9 cellular contexts compared by ENCODE assay signal in genomic region chr2:239322414-239323086, GRCh38.
A peak's percentile ranks its signal among the peaks of the same experiment; 100 is the strongest.
DNase-seq lines count a peak whose midpoint lies in the region; ATAC-seq lines count a peak whose summit lies in the region.
"Had no signal": no experiment of that assay in that cellular context is flagged by ENCODE, and none has a peak within 500 bp of the region (broad histone marks: within the 10 kb centered on the region; RNA-seq: fewer than 3 reads in every experiment).

No MANE protein-coding gene starts in this region.

- POLR2A ChIA-PET in activated naive CD8-positive, alpha-beta T cell treated with anti-CD3 and anti-CD28 coated beads, Interleukin-2, amount 10 ng/mL, durations not matched to agents 7 days and 5 days (lab: Charles Lee), result interaction anchor here (0.9 to 4.4 kb wide), 19 partner anchors 9 to 79 kb away, joined by 3 to 56 read pairs (median 6); partner anchors contain the start of gene HDAC4

- no peaks in the 10 kb centered on the region for H3K9me3 Mint-ChIP-seq in activated naive CD8-positive, alpha-beta T cell treated with anti-CD3 and anti-CD28 coated beads, Interleukin-2, amount 10 ng/mL, durations not matched to agents 7 days and 5 days

- H3K27me3 Mint-ChIP-seq in activated naive CD8-positive, alpha-beta T cell treated with anti-CD3 and anti-CD28 coated beads, Interleukin-2, amount 10 ng/mL, durations not matched to agents 7 days and 5 days, result no peaks in the 10 kb centered on the region

- peak overlapping the region; percentile 99 for H3K27ac Mint-ChIP-seq in activated naive CD8-positive, alpha-beta T cell treated with anti-CD3 and anti-CD28 coated beads, Interleukin-2, amount 10 ng/mL, durations not matched to agents 7 days and 5 days

- H3K4me3 Mint-ChIP-seq in activated naive CD8-positive, alpha-beta T cell treated with anti-CD3 and anti-CD28 coated beads, Interleukin-2, amount 10 ng/mL, durations not matched to agents 7 days and 5 days, result peak overlapping the region; percentile 78

- peaks cover 22% of the 10 kb centered on the region for H3K36me3 Mint-ChIP-seq in activated naive CD8-positive, alpha-beta T cell treated with anti-CD3 and anti-CD28 coated beads, Interleukin-2, amount 10 ng/mL, durations not matched to agents 7 days and 5 days

- H3K27ac ChIP-seq in substantia nigra (ENCODE audit: low read depth, low read length, poor library complexity, severe bottlenecking), result no peak overlapping the region

- peak; percentile 1 for ATAC-seq in activated naive CD8-positive, alpha-beta T cell treated with anti-CD3 and anti-CD28 coated beads, Interleukin-2, amount 10 ng/mL, durations not matched to agents 7 days and 5 days (ENCODE audit: low read depth)
- ATAC-seq in HG03460 (IDR thresholded peaks at IDR 0.05; ENCODE audit: unreplicated experiment) (no peak), HG02678 (IDR thresholded peaks at IDR 0.05; ENCODE audit: unreplicated experiment) (no peak)

- DNase-seq in CD1c-positive myeloid dendritic cell (ENCODE audit: extremely low spot score), result peak; percentile 10
- peak; percentile 87 for DNase-seq in LHCN-M2 (ENCODE audit: low read depth)
- peak; percentile 41 for DNase-seq in activated naive CD8-positive, alpha-beta T cell treated with anti-CD3 and anti-CD28 coated beads, Interleukin-2, amount 10 ng/mL, durations not matched to agents 7 days and 5 days
- DNase-seq in mesenteric fat pad (ENCODE audit: low spot score), result peak; percentile 74
- no peak for DNase-seq in substantia nigra (lab: John Stamatoyannopoulos, UW)
- no peak for DNase-seq in NCI-H345 (lab: John Stamatoyannopoulos, UW)
- DNase-seq: NCI-H1436 had no signal

- H3K4me1 Mint-ChIP-seq in activated naive CD8-positive, alpha-beta T cell treated with anti-CD3 and anti-CD28 coated beads, Interleukin-2, amount 10 ng/mL, durations not matched to agents 7 days and 5 days, result peaks cover 72% of the 10 kb centered on the region

Comparison
In these comparisons a context has a peak if more than half of its experiments do, and no peak if none do; other contexts are left out.
1. DNase-seq: peak in CD1c-positive myeloid dendritic cell (single experiment), LHCN-M2 (single experiment), activated naive CD8-positive, alpha-beta T cell treated with anti-CD3 and anti-CD28 coated beads, Interleukin-2, amount 10 ng/mL, durations not matched to agents 7 days and 5 days (single experiment) and mesenteric fat pad (single experiment); none in substantia nigra (0 of 49) and NCI-H345 (single experiment).